Comparison of ENCODE assay signal across 8 cellular contexts in the genomic region with DNA sequence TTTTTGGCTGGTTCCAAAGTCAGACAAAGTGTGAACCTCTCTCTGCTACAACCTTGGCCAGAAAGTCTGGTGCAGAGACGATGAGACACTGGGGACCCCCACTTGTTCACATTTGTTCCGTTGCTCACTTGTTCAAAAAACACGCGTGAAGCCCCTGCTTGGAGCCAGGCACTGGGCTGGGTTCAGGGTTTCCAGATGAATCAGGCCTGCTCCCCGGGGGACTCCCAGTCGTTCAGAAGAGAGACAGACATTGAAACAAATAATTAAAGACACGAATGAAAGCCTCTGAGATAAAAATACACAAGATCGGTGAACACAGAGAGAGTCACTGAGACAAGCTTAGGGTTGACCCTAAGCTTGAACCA.
DNase-seq lines count a peak whose midpoint lies in the region; ATAC-seq and TF ChIP-seq lines count a peak whose summit lies in the region.

No MANE protein-coding gene starts in this region.

- no peak for TF ChIP-seq POLR2A in vagina (IDR thresholded peaks at IDR 0.05)

- H3K4me1 Mint-ChIP-seq in CD8-positive, alpha-beta T cell (ENCODE audit: low read depth): peaks cover 78% of the 10 kb centered on the region

- no peaks in the 10 kb centered on the region for H3K9me3 ChIP-seq in CD8-positive, alpha-beta T cell (ENCODE audit: low read length)
- H3K9me3 ChIP-seq in SU-DHL-6 (ENCODE audit: insufficient read depth, low read length): no peaks in the 10 kb centered on the region
- H3K9me3 ChIP-seq in vagina: no peaks in the 10 kb centered on the region

- H3F3A ChIP-seq in SU-DHL-6 (ENCODE audit: insufficient read depth): peaks cover 16% of the 10 kb centered on the region

- peak; percentile 9 for ATAC-seq in CD8-positive, alpha-beta T cell
- ATAC-seq in GM21723 (IDR thresholded peaks at IDR 0.05; ENCODE audit: unreplicated experiment): peak; percentile 20

- peak overlapping the region; percentile 32 for H3K27ac ChIP-seq in CD8-positive, alpha-beta T cell (ENCODE audit: low read depth, low read length)
- H3K27ac ChIP-seq in SU-DHL-6 (ENCODE audit: low read depth, low read length): peak overlapping the region; percentile 85
- no peak overlapping the region for H3K27ac ChIP-seq in vagina

- CTCF ChIA-PET in CD8-positive, alpha-beta T cell (lab: Charles Lee): interaction anchor here (0.9 to 10.2 kb wide), 10 partner anchors 8 to 101 kb away, joined by 3 to 163 read pairs (median 22); a partner anchor contains a TSS

- peak in 3 of 7 experiments; percentile 40 to 60 (median 53) for DNase-seq in CD8-positive, alpha-beta T cell
- peak; percentile 18 for DNase-seq in effector CD8-positive, alpha-beta T cell (lab: John Stamatoyannopoulos, UW)
- no peak for DNase-seq in HuH-7 (ENCODE audit: low spot score)
- no peak for DNase-seq in vagina (ENCODE audit: extremely low spot score in 2 of 2)
- no peak for DNase-seq in NCI-H82 treated with DMSO at 0.1 percent for 48 hours (lab: John Stamatoyannopoulos, UW; ENCODE audit: unreplicated experiment)
- no peak for DNase-seq in NCI-H748 (lab: John Stamatoyannopoulos, UW; ENCODE audit: unreplicated experiment)

- H3K27me3 Mint-ChIP-seq in CD8-positive, alpha-beta T cell (ENCODE audit: low read depth): no peaks in the 10 kb centered on the region

- no peaks in the 10 kb centered on the region for H3K9me2 ChIP-seq in SU-DHL-6 (replicated peaks; ENCODE audit: insufficient read depth, low read length)

- H4K20me1 ChIP-seq in SU-DHL-6 (ENCODE audit: low read depth, low read length): no peaks in the 10 kb centered on the region

- H2AFZ ChIP-seq in SU-DHL-6 (ENCODE audit: low read depth, low read length, severe bottlenecking): peak overlapping the region; percentile 42

- POLR2A ChIA-PET in CD8-positive, alpha-beta T cell (lab: Charles Lee): interaction anchor here (0.8 to 2.8 kb wide), 7 partner anchors 8 to 102 kb away, joined by 3 to 15 read pairs (median 4); a partner anchor contains a TSS

- peak overlapping the region; percentile 67 for H3K4me3 Mint-ChIP-seq in CD8-positive, alpha-beta T cell

- peak overlapping the region; percentile 41 for H3K9ac ChIP-seq in SU-DHL-6 (ENCODE audit: low read length)

- no peaks in the 10 kb centered on the region for H3K27me3 ChIP-seq in CD8-positive, alpha-beta T cell (ENCODE audit: insufficient read depth, low read length)
- no peaks in the 10 kb centered on the region for H3K27me3 ChIP-seq in SU-DHL-6 (ENCODE audit: low read length)
- H3K27me3 ChIP-seq in vagina: no peaks in the 10 kb centered on the region

- H3K4me1 ChIP-seq in CD8-positive, alpha-beta T cell (ENCODE audit: insufficient read depth, low read length): peaks cover 98% of the 10 kb centered on the region
- H3K4me1 ChIP-seq in vagina: no peaks in the 10 kb centered on the region

- no peak overlapping the region for H3K4me3 ChIP-seq in CD8-positive, alpha-beta T cell (ENCODE audit: low read depth, low read length)
- H3K4me3 ChIP-seq in SU-DHL-6 (ENCODE audit: insufficient read depth, low read length, poor library complexity, severe bottlenecking) (no peak overlapping the region), vagina (no peak overlapping the region)

- H3K36me3 ChIP-seq in CD8-positive, alpha-beta T cell (ENCODE audit: insufficient read depth, low read length): no peaks in the 10 kb centered on the region
- H3K36me3 ChIP-seq in SU-DHL-6 (ENCODE audit: low read length): no peaks in the 10 kb centered on the region
- H3K36me3 ChIP-seq in vagina: no peaks in the 10 kb centered on the region

- peak overlapping the region; percentile 59 for H3K4me2 ChIP-seq in SU-DHL-6 (ENCODE audit: low read depth, low read length, poor library complexity, severe bottlenecking)

- peak overlapping the region; percentile 97 for H3K27ac Mint-ChIP-seq in CD8-positive, alpha-beta T cell

- H3K79me2 ChIP-seq in SU-DHL-6 (ENCODE audit: insufficient read depth, low read length): no peaks in the 10 kb centered on the region

- no peak for TF ChIP-seq CTCF in CD8-positive, alpha-beta T cell (IDR thresholded peaks at IDR 0.05)
- TF ChIP-seq CTCF in SU-DHL-6 (IDR thresholded peaks at IDR 0.05; ENCODE audit: insufficient read depth, low read length, poor library complexity, severe bottlenecking) (no peak), vagina (IDR thresholded peaks at IDR 0.05) (no peak)

- no peaks in the 10 kb centered on the region for H3K9me3 Mint-ChIP-seq in CD8-positive, alpha-beta T cell

- intact Hi-C loops in CD8-positive, alpha-beta T cell (cut with DNase I, micrococcal nuclease): no loop called here
- intact Hi-C loops in vagina (cut with DNase I): no loop called here

- no peaks in the 10 kb centered on the region for H3K36me3 Mint-ChIP-seq in CD8-positive, alpha-beta T cell
